18 cellular contexts compared by ENCODE assay signal in the genomic region with DNA sequence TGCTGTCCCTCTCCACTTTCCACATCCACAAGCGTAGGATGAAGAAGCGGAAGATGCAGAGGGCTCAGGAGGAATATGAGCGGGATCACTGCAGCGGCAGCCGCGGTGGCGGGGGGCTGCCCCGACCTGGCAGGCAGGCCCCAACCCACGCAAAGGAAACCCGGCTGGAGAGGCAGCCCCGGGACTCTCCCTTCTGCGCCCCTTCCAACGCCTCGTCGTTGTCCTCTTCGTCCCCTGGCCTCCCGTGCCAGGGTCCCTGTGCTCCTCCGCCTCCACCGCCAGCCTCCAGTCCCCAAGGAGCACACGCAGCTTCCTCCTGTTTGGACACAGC. TPM values are rescaled to one million over a fixed set of nuclear protein-coding genes. Genes with fewer than 3 reads are reported as not detected.
DNase-seq lines count a peak whose midpoint lies in the region; ATAC-seq and TF ChIP-seq lines count a peak whose summit lies in the region.
"Had no signal": no experiment of that assay in that cellular context is flagged by ENCODE, and none has a peak within 500 bp of the region (broad histone marks: within the 10 kb centered on the region; RNA-seq: fewer than 3 reads in every experiment).

No MANE protein-coding gene starts in this region.

- H3K27ac ChIP-seq in psoas muscle (no peak overlapping the region), OCI-LY7 (ENCODE audit: low read depth, low read length, poor library complexity, severe bottlenecking) (no peak overlapping the region)

- H3K9me3 ChIP-seq in adipocyte (ENCODE audit: control insufficient read depth, low read length) (no peaks in the 10 kb centered on the region), psoas muscle (no peaks in the 10 kb centered on the region), OCI-LY7 (ENCODE audit: low read length) (no peaks in the 10 kb centered on the region)

- H3K4me1 ChIP-seq in adipocyte (ENCODE audit: control insufficient read depth, insufficient read depth, low read length) (peaks cover 9% of the 10 kb centered on the region), psoas muscle (peaks cover 4% of the 10 kb centered on the region), OCI-LY7 (ENCODE audit: insufficient read depth, low read length, poor library complexity, severe bottlenecking) (no peaks in the 10 kb centered on the region)

- H4K20me1 ChIP-seq in OCI-LY7 (ENCODE audit: insufficient read depth, low read length) = no peaks in the 10 kb centered on the region

- WGBS in psoas muscle, 3 donors = 19 to 27% (median 20%) methylated on average over 20 of the region's 20 CpGs

- CTCF ChIA-PET in OCI-LY7 (lab: Charles Lee; ENCODE audit: unreplicated experiment) = no interaction called here

- BruUV-seq in OCI-LY7 (replicated peaks; lab: Mats Ljungman, UMichigan) = no TSS peak

- no peak overlapping the region for H3K9ac ChIP-seq in adipocyte (ENCODE audit: low read length)

- TF ChIP-seq CTCF in GM06990 (IDR thresholded peaks at IDR 0.05; ENCODE audit: insufficient read depth, low read length, poor library complexity, severe bottlenecking) = no peak
- TF ChIP-seq CTCF in fibroblast of the aortic adventitia (IDR thresholded peaks at IDR 0.05; ENCODE audit: insufficient read depth, low read length) = no peak
- no peak for TF ChIP-seq CTCF in psoas muscle (IDR thresholded peaks at IDR 0.05)
- TF ChIP-seq CTCF in OCI-LY7 (conservative IDR thresholded peaks at IDR 0.05; ENCODE audit: low read length) = no peak

- H3K36me3 ChIP-seq in GM06990 (ENCODE audit: control insufficient read depth, insufficient read depth, low read length) (no peaks in the 10 kb centered on the region), adipocyte (ENCODE audit: control insufficient read depth, insufficient read depth, low read length, severe bottlenecking) (no peaks in the 10 kb centered on the region), psoas muscle (ENCODE audit: insufficient read depth in 1 of 2, low read depth in 1 of 2) (no peaks in the 10 kb centered on the region), OCI-LY7 (ENCODE audit: insufficient read depth, low read length) (no peaks in the 10 kb centered on the region)

- H3K4me3 ChIP-seq in GM06990 (replicated peaks; ENCODE audit: low read depth, low read length) (no peak overlapping the region), adipocyte (ENCODE audit: low read length) (peak overlapping the region; percentile 77), fibroblast of the aortic adventitia (ENCODE audit: low read depth, low read length) (peak overlapping the region; percentile 64), psoas muscle (peak overlapping the region; percentile 51), OCI-LY7 (ENCODE audit: low read depth, low read length, poor library complexity, severe bottlenecking) (no peak overlapping the region)
- H3K4me3 ChIP-seq: K562 had no signal

- intact Hi-C loops in psoas muscle (cut with DNase I) (no loop called here), OCI-LY7 (cut with micrococcal nuclease; ENCODE audit: unreplicated experiment) (no loop called here)

- H3K4me2 ChIP-seq in OCI-LY7 (ENCODE audit: low read length) = no peak overlapping the region

- POLR2A ChIA-PET in OCI-LY7 (lab: Charles Lee) = no interaction called here

- DNase-seq in GM06990 (ENCODE audit: extremely low read depth, insufficient read length) (peak; percentile 5), adipocyte (ENCODE audit: low read depth) (no peak), fibroblast of the aortic adventitia (ENCODE audit: low read depth) (no peak), psoas muscle (no peak), OCI-LY7 (ENCODE audit: low spot score) (no peak)
- DNase-seq: activated CD4-positive, alpha-beta T cell treated with anti-CD3 and anti-CD28 coated beads, Interleukin-2, amount 10 ng/mL, durations not matched to agents 7 days and 5 days; activated naive CD8-positive, alpha-beta T cell treated with anti-CD3 and anti-CD28 coated beads, Interleukin-2, amount 50 U/mL, for 24 hours; NCI-H1436 treated with DMSO at 0.1 percent for 48 hours; NCI-H524 treated with DMSO at 0.1 percent for 48 hours; stimulated activated CD4-positive, alpha-beta T cell treated with anti-CD3 and anti-CD28 coated beads, Interleukin-2, amount 100 ng/mL, for 48 hours; T-helper 17 cell had no signal

- ATAC-seq in psoas muscle (no peak), HG02870 (IDR thresholded peaks at IDR 0.05; ENCODE audit: unreplicated experiment) (no peak), GM18858 (IDR thresholded peaks at IDR 0.05; ENCODE audit: unreplicated experiment) (no peak), GM19023 (IDR thresholded peaks at IDR 0.05; ENCODE audit: unreplicated experiment) (no peak)
- ATAC-seq: activated naive CD8-positive, alpha-beta T cell treated with anti-CD3 and anti-CD28 coated beads, Interleukin-2, amount 50 U/mL, for 24 hours; K562; T-helper 17 cell had no signal

- H2AFZ ChIP-seq in OCI-LY7 (ENCODE audit: low read length) = no peak overlapping the region

- H3K9me2 ChIP-seq in OCI-LY7 (ENCODE audit: insufficient read depth, low read length) = no peaks in the 10 kb centered on the region

- peaks cover 3% of the 10 kb centered on the region; the same call in 1 of the 2 replicates for H3K27me3 ChIP-seq in GM06990 (replicated peaks; ENCODE audit: control insufficient read depth, insufficient read depth, low read length)
- peaks cover 29% of the 10 kb centered on the region for H3K27me3 ChIP-seq in adipocyte (replicated peaks; ENCODE audit: control insufficient read depth, insufficient read depth, low read length)
- H3K27me3 ChIP-seq in psoas muscle (ENCODE audit: insufficient read depth in 3 of 3, low read length in 2 of 3) = peaks cover 0 to 59% (median 16%) of the 10 kb centered on the region in 3 donors

- H3K79me2 ChIP-seq in OCI-LY7 (ENCODE audit: insufficient read depth, low read depth, low read length) = no peaks in the 10 kb centered on the region

RNA-seq across cellular contexts. Expression of a gene that starts 1.8 kb away (rescaled TPM):
- total RNA-seq in fibroblast of the aortic adventitia (ENCODE audit: low replicate concordance) = 0.09 TPM in 1 of 2 replicates, not detected in the other
- not detected for total RNA-seq in psoas muscle
- polyA plus RNA-seq in psoas muscle = under 1 TPM in 1 of 3 donors, not detected in 2; 0.01 TPM
- not detected in 2 replicates for total RNA-seq in OCI-LY7 (2014; rRNA removed; shearing (Covaris generic))
- not detected in 2 replicates for total RNA-seq in OCI-LY7 (2022)
- total RNA-seq: activated CD4-positive, alpha-beta T cell treated with anti-CD3 and anti-CD28 coated beads, Interleukin-2, amount 10 ng/mL, durations not matched to agents 7 days and 5 days; K562; renal cortical epithelial cell; RPMI7951 had no signal
- polyA plus RNA-seq: CD14-positive monocyte, K562 had no signal

Comparison
In these comparisons a context has a peak if more than half of its experiments do, and no peak if none do; other contexts are left out.
1. H3K4me3 ChIP-seq: peak in adipocyte (single experiment), fibroblast of the aortic adventitia (single experiment) and psoas muscle (single experiment); none in GM06990 (single experiment) and OCI-LY7 (single experiment).